ENCODE assay signal across 8 cellular contexts in the genomic region with DNA sequence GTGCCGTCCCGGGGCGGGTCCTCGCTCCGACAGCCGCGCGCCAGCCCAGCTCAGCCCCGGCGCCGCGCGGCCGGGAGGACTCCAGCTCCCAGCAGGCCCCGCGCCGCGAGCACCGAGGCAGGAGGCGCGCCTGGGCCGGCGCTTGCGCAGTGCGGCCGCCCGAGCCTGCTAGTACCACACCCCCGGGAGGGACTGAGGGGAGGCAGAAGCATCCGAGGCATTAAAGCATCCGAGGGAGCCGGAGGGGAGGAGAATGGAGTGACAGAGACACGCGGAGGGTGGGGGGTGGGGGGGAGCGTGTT. TPM values are rescaled to one million over a fixed set of nuclear protein-coding genes. Genes with fewer than 3 reads are reported as not detected.
A peak's percentile ranks its signal among the peaks of the same experiment; 100 is the strongest.
DNase-seq lines count a peak whose midpoint lies in the region; ATAC-seq, FAIRE-seq and TF ChIP-seq lines count a peak whose summit lies in the region.

Gene GRK5 (plus strand): TSS at position 205 of the 302 bp plus-strand sequence. CDS start 347 bp downstream, outside the sequence.

- no peaks in the 10 kb centered on the region for H3K9me1 ChIP-seq in keratinocyte (ENCODE audit: control insufficient read depth, extremely low read depth, insufficient read depth, low read length)

- ATAC-seq in GM19035 (IDR thresholded peaks at IDR 0.05; ENCODE audit: unreplicated experiment) (peak; percentile 71), HG03342 (IDR thresholded peaks at IDR 0.05; ENCODE audit: unreplicated experiment) (peak; percentile 74)

- dilution Hi-C loops in keratinocyte (cut with MboI; ENCODE audit: extremely low pct_ligation_motif_present, low sequenced_read_pairs) = loop anchor here (25.0 kb wide), 1 partner anchor 205 kb away; no protein-coding TSS in a partner anchor

- FAIRE-seq in keratinocyte (lab: Jason Lieb, UNC) = peak; percentile 52

- peak within 1 kb of the TSS; percentile 91 for H3K4me2 ChIP-seq in keratinocyte (ENCODE audit: control insufficient read depth, extremely low read depth, insufficient read depth, low read depth, low read length)

- peaks cover 45% of the 10 kb centered on the region for H3K4me1 ChIP-seq in keratinocyte (ENCODE audit: control insufficient read depth, extremely low read depth, insufficient read depth, low read length)

- no peaks in the 10 kb centered on the region for H4K20me1 ChIP-seq in keratinocyte (ENCODE audit: control insufficient read depth, extremely low read depth, insufficient read depth, low read length)

- H2AFZ ChIP-seq in keratinocyte (ENCODE audit: control insufficient read depth, low read length) = peak within 1 kb of the TSS; percentile 78

- peak within 1 kb of the TSS; percentile 65 for H3K4me3 ChIP-seq in AG09309 (ENCODE audit: control insufficient read depth, low read depth, low read length)
- H3K4me3 ChIP-seq in keratinocyte (ENCODE audit: control insufficient read depth in 2 of 3, extremely low read depth in 1 of 3, insufficient read depth in 2 of 3, low read depth in 1 of 3, low read length in 3 of 3) = peak within 1 kb of the TSS; percentile 63 to 94 (median 91)

- H3K27me3 ChIP-seq in keratinocyte (ENCODE audit: control insufficient read depth, extremely low read depth, insufficient read depth, low read length) = no peaks in the 10 kb centered on the region

- TF ChIP-seq CTCF in AG09309 (IDR thresholded peaks at IDR 0.05; ENCODE audit: control insufficient read depth, insufficient read depth, low read depth, low read length, missing control alignments) (no peak), keratinocyte (optimal IDR thresholded peaks at IDR 0.05 in 1 of 3, IDR thresholded peaks at IDR 0.05 in 1 of 3, conservative IDR thresholded peaks at IDR 0.05 in 1 of 3; ENCODE audit: extremely low read depth in 1 of 3, insufficient read depth in 2 of 3, low read length in 3 of 3) (no peak)

- no peaks in the 10 kb centered on the region for H3K36me3 ChIP-seq in keratinocyte (ENCODE audit: control insufficient read depth in 2 of 2, extremely low read depth in 1 of 2, insufficient read depth in 2 of 2, low read length in 2 of 2)

- DNase-seq in AG09309 (ENCODE audit: low read depth) (peak; percentile 85), NCI-H460 (ENCODE audit: extremely low read depth, low read depth) (peak; percentile 91), cerebellar nuclear complex (lab: John Stamatoyannopoulos, UW) (peak; percentile 55 to 56), keratinocyte (ENCODE audit: low read depth, low spot score) (peak; percentile 65)
- peak; percentile 94 for DNase-seq in activated CD4-positive, alpha-beta T cell treated with anti-CD3 and anti-CD28 coated beads for 1 hour
- DNase-seq in stimulated activated CD4-positive, alpha-beta T cell treated with anti-CD3 and anti-CD28 coated beads, Interleukin-15, amount 100 ng/mL, for 1 hour (ENCODE audit: low read depth in 1 of 2, low spot score in 1 of 2) = peak; percentile 90 to 95

- peaks cover 16% of the 10 kb centered on the region for H3K79me2 ChIP-seq in keratinocyte (ENCODE audit: control insufficient read depth, insufficient read depth, low read length)

- H3K9me3 ChIP-seq in keratinocyte (ENCODE audit: control insufficient read depth, low read depth, low read length) = no peaks in the 10 kb centered on the region

- H3K27ac ChIP-seq in keratinocyte (ENCODE audit: control insufficient read depth, insufficient read depth, low read length) = peak within 1 kb of the TSS; percentile 62

- H3K9ac ChIP-seq in keratinocyte (ENCODE audit: control insufficient read depth, extremely low read depth, insufficient read depth, low read length) = peak within 1 kb of the TSS; percentile 70

RNA-seq across cellular contexts. Expression of gene GRK5, which starts in this region (rescaled TPM):
- 0.40 and 0.79 TPM in 2 replicates for total RNA-seq in NCI-H460 (2014; rRNA removed; shearing (Covaris generic))
- polyA plus RNA-seq in NCI-H460 (2014; cell fraction: nucleus; rRNA removed) = 0.21 and 0.84 TPM in 2 replicates
- 3.6 to 12.2 TPM (median 7.6 TPM) in 3 replicates for polyA plus RNA-seq in keratinocyte
- 2.8 TPM for polyA plus RNA-seq in keratinocyte (2011; ENCODE audit: low read depth)
- 6.6 and 7.3 TPM in 2 replicates for polyA plus RNA-seq in keratinocyte (2011; cell fraction: cytosol; rRNA removed)
- polyA plus RNA-seq in keratinocyte (2011; cell fraction: nucleus; rRNA removed) = 6.1 and 8.2 TPM in 2 replicates
- polyA plus RNA-seq in keratinocyte (2012; ENCODE audit: low replicate concordance) = 3.0 and 12.6 TPM in 2 replicates
- polyA minus RNA-seq in keratinocyte = 3.6 to 10.9 TPM (median 5.2 TPM) in 3 replicates
- 3.5 TPM for polyA minus RNA-seq in keratinocyte (2011; cell fraction: cytosol; rRNA and poly(A)+ RNA removed)
- polyA minus RNA-seq in keratinocyte (2011; cell fraction: nucleus; rRNA and poly(A)+ RNA removed) = 2.2 and 3.3 TPM in 2 replicates

Comparison
In these comparisons a context has a peak if more than half of its experiments do, and no peak if none do; other contexts are left out.
1. Peak in every context shown above with its lines: DNase-seq, ATAC-seq, H3K4me3 ChIP-seq and H3K27ac ChIP-seq.
2. Peak in DNase-seq in NCI-H460; RNA of the gene not detected or under 1 TPM.